In the genomic region with DNA sequence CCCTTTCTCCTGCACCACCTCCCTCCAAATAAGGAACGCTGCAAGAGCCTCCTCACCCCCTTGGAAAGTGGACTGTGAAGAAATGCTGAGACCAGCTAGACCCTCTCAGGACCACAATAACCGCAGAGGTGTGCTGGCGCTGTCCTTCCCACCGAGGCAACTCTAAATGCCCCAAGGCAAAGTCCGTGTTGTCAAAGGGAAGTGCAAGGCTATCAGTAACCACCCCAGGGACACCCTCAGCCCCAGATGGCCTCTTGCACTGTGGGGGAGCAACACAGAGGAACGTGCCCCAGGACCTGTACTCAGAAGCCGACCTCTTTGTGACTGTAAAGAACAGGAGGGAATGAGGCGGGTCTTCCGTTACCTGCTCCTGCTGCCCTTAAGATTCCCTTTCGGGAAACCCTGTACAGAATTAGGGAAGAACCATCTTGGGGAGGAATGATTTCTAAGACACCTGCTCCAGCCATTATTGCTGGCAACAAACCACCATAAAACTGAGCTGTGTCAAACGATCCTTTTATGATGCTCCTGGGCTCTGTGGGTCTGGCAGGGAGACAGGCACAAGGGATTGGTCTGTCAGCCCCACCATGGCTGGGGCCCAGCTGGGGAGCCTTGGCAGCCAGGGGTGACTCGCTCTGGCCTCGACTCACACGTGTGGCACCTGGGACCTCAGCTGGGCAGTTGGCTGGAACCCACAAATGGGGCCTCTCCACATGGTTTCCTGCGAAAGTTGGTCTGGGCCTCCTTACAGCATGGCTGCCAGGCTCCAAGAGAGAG, we compare ENCODE assay signal across 23 cellular contexts. TPM values are rescaled to one million over a fixed set of nuclear protein-coding genes. Genes with fewer than 3 reads are reported as not detected.
A peak's percentile ranks its signal among the peaks of the same experiment; 100 is the strongest.
DNase-seq lines count a peak whose midpoint lies in the region; ATAC-seq and TF ChIP-seq lines count a peak whose summit lies in the region.
"Had no signal": no experiment of that assay in that cellular context is flagged by ENCODE, and none has a peak within 500 bp of the region (broad histone marks: within the 10 kb centered on the region; RNA-seq: fewer than 3 reads in every experiment).

No MANE protein-coding gene starts in this region.

- peaks cover 4% of the 10 kb centered on the region for H3K36me3 Mint-ChIP-seq in neural crest cell (ENCODE audit: low read depth)
- H3K36me3 Mint-ChIP-seq: CD14-positive monocyte, T-cell had no signal

- peak overlapping the region; percentile 35 for H3K27ac Mint-ChIP-seq in neural crest cell (ENCODE audit: unreplicated experiment)
- H3K27ac Mint-ChIP-seq: T-cell had no signal

- peaks cover 3% of the 10 kb centered on the region for H3K4me1 Mint-ChIP-seq in neural crest cell
- H3K4me1 Mint-ChIP-seq: CD14-positive monocyte, T-cell had no signal

- ATAC-seq in GM21786 (IDR thresholded peaks at IDR 0.05; ENCODE audit: unreplicated experiment): no peak
- ATAC-seq: GM12878, K562, T-cell had no signal

- DNase-seq in NCI-H146 (lab: John Stamatoyannopoulos, UW): peak; percentile 41
- no peak for DNase-seq in NCI-H146 treated with DMSO at 0.1 percent for 48 hours (lab: John Stamatoyannopoulos, UW; ENCODE audit: unreplicated experiment)
- peak; percentile 29 for DNase-seq in MG63
- DNase-seq in fibroblast of mammary gland (ENCODE audit: low read depth): peak; percentile 19
- DNase-seq in neural crest cell (ENCODE audit: low read depth, low spot score): no peak
- no peak for DNase-seq in D341Med (ENCODE audit: low spot score)
- no peak for DNase-seq in stimulated activated naive CD4-positive, alpha-beta T cell (lab: John Stamatoyannopoulos, UW)
- DNase-seq: 8988T, DND-41, NCI-H1105, NCI-H1694, NCI-H2081, NCI-H2171, NCI-H345, NCI-H524, NCI-H82, SIG-M5, T-cell had no signal

- no peak overlapping the region for H3K4me3 Mint-ChIP-seq in neural crest cell
- H3K4me3 Mint-ChIP-seq: CD14-positive monocyte, T-cell had no signal

- H3K27me3 Mint-ChIP-seq in neural crest cell (ENCODE audit: low read depth): peaks cover 39% of the 10 kb centered on the region

- peaks cover 8% of the 10 kb centered on the region for H3K9me3 Mint-ChIP-seq in neural crest cell

- no peaks in the 10 kb centered on the region for H3K36me3 ChIP-seq in MG63

- H3K4me3 ChIP-seq in MG63 (no peak overlapping the region), fibroblast of mammary gland (ENCODE audit: control insufficient read depth, low read depth, low read length) (no peak overlapping the region)
- H3K4me3 ChIP-seq: GM12878, K562 had no signal

- TF ChIP-seq CTCF in fibroblast of mammary gland (conservative IDR thresholded peaks at IDR 0.05; ENCODE audit: control insufficient read depth, insufficient read depth, low read depth, low read length): no peak
- no peak for TF ChIP-seq CTCF in neural crest cell (conservative IDR thresholded peaks at IDR 0.05)

- no peaks in the 10 kb centered on the region for H3K9me3 ChIP-seq in MG63

- no peaks in the 10 kb centered on the region for H3K27me3 ChIP-seq in MG63

RNA-seq across cellular contexts. Expression of a gene that starts 14.6 kb away (rescaled TPM):
- 7.0 and 13.3 TPM in 2 replicates for total RNA-seq in MG63 (2014; rRNA removed; shearing (Covaris generic); ENCODE audit: low replicate concordance)
- total RNA-seq in neural crest cell: 20.5 and 22.2 TPM in 2 replicates

RNA-seq across cellular contexts. Expression of a gene that starts 34.0 kb away (rescaled TPM):
- total RNA-seq in MG63 (2014; rRNA removed; shearing (Covaris generic); ENCODE audit: low replicate concordance): 0.67 and 5.6 TPM in 2 replicates
- total RNA-seq in neural crest cell: 8.0 and 8.3 TPM in 2 replicates
- total RNA-seq: GM12878, LHCN-M2 had no signal

Comparison
In these comparisons a context has a peak if more than half of its experiments do, and no peak if none do; other contexts are left out.
1. DNase-seq: peak in NCI-H146 (single experiment), MG63 (single experiment) and fibroblast of mammary gland (single experiment); none in NCI-H146 treated with DMSO at 0.1 percent for 48 hours (single experiment), neural crest cell (single experiment), D341Med (single experiment) and stimulated activated naive CD4-positive, alpha-beta T cell (0 of 6).